1 cellular context compared by ENCODE assay signal in the genomic region with DNA sequence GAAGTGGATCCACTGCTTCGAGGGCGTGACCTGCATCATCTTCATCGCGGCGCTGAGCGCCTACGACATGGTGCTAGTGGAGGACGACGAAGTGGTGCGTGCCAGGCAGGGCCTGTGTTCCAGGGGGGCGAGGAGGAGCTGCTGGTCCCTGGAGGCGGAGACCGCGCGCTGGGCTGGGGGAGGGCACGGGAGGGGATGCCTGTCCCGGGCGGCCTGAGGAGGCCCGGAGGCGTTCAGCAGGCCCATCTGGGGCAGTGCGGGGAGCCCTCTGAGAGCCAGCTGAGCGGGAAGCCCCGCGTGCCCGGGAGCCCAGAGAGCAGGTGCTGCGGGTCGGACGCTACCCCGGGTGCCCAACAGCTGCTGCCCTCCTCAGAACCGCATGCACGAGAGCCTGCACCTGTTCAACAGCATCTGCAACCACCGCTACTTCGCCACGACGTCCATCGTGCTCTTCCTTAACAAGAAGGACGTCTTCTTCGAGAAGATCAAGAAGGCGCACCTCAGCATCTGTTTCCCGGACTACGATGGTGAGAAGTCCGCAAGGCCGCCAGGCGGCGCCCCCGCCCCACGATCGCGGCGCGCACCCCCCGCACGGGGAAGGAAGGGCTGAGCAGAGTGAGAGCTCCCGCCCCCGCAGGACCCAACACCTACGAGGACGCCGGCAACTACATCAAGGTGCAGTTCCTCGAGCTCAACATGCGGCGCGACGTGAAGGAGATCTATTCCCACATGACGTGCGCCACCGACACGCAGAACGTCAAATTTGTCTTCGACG.
TF ChIP-seq lines count a peak whose summit lies in the region.

No MANE protein-coding gene starts in this region.

TF ChIP-seq in HepG2, 621 proteins besides CTCF, POLR2A, EP300 and RAD21 (continued from another document and continues in another):
- TF ChIP-seq, protein P1, sequence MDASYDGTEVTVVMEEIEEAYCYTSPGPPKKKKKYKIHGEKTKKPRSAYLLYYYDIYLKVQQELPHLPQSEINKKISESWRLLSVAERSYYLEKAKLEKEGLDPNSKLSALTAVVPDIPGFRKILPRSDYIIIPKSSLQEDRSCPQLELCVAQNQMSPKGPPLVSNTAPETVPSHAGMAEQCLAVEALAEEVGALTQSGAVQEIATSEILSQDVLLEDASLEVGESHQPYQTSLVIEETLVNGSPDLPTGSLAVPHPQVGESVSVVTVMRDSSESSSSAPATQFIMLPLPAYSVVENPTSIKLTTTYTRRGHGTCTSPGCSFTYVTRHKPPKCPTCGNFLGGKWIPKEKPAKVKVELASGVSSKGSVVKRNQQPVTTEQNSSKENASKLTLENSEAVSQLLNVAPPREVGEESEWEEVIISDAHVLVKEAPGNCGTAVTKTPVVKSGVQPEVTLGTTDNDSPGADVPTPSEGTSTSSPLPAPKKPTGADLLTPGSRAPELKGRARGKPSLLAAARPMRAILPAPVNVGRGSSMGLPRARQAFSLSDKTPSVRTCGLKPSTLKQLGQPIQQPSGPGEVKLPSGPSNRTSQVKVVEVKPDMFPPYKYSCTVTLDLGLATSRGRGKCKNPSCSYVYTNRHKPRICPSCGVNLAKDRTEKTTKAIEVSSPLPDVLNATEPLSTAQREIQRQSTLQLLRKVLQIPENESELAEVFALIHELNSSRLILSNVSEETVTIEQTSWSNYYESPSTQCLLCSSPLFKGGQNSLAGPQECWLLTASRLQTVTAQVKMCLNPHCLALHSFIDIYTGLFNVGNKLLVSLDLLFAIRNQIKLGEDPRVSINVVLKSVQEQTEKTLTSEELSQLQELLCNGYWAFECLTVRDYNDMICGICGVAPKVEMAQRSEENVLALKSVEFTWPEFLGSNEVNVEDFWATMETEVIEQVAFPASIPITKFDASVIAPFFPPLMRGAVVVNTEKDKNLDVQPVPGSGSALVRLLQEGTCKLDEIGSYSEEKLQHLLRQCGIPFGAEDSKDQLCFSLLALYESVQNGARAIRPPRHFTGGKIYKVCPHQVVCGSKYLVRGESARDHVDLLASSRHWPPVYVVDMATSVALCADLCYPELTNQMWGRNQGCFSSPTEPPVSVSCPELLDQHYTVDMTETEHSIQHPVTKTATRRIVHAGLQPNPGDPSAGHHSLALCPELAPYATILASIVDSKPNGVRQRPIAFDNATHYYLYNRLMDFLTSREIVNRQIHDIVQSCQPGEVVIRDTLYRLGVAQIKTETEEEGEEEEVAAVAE (CRISPR knock-in tag; IDR thresholded peaks at IDR 0.05; ENCODE audit: borderline replicate concordance), result 0 out of 2 replicates have a peak, but pooled peaks have one; percentile 29
- TF ChIP-seq TCF7L2 (IDR thresholded peaks at IDR 0.05; ENCODE audit: low read depth, low read length), result no peak
- TF ChIP-seq CBFB (CRISPR knock-in tag; IDR thresholded peaks at IDR 0.05), result peak; percentile 67; the same call in 1 of the 2 replicates
- TF ChIP-seq PATZ1 (CRISPR knock-in tag; IDR thresholded peaks at IDR 0.05), result peak; percentile 95
- peak; percentile 48; the same call in 1 of the 2 replicates for TF ChIP-seq ZNF746 (CRISPR knock-in tag; IDR thresholded peaks at IDR 0.05)
- TF ChIP-seq ZNF20 (CRISPR knock-in tag; IDR thresholded peaks at IDR 0.05), result no peak
- peak; percentile 66 for TF ChIP-seq ISL2 (CRISPR knock-in tag; IDR thresholded peaks at IDR 0.05)
- 0 out of 2 replicates have a peak, but pooled peaks have one; percentile 25 for TF ChIP-seq KLF6 (CRISPR knock-in tag; IDR thresholded peaks at IDR 0.05)
- peak; percentile 85; the same call in 1 of the 2 replicates for TF ChIP-seq ZNF383 (CRISPR knock-in tag; IDR thresholded peaks at IDR 0.05; ENCODE audit: borderline replicate concordance)
- peak; percentile 29; the same call in 1 of the 2 replicates for TF ChIP-seq MTA1 (CRISPR knock-in tag; IDR thresholded peaks at IDR 0.05; ENCODE audit: borderline replicate concordance)
- peak; percentile 76; the same call in 1 of the 2 replicates for TF ChIP-seq TSC22D2 (CRISPR knock-in tag; IDR thresholded peaks at IDR 0.05; ENCODE audit: borderline replicate concordance)
- TF ChIP-seq ZNF263 (CRISPR knock-in tag; IDR thresholded peaks at IDR 0.05), result 0 out of 2 replicates have a peak, but pooled peaks have one; percentile 36
- no peak for TF ChIP-seq ARID4A (CRISPR knock-in tag; IDR thresholded peaks at IDR 0.05; ENCODE audit: borderline replicate concordance)
- TF ChIP-seq MIER3 (CRISPR knock-in tag; IDR thresholded peaks at IDR 0.05; ENCODE audit: borderline replicate concordance), result 0 out of 2 replicates have a peak, but pooled peaks have one; percentile 29
- peak; percentile 57; the same call in 1 of the 2 replicates for TF ChIP-seq TFDP1 (CRISPR knock-in tag; IDR thresholded peaks at IDR 0.05; ENCODE audit: borderline replicate concordance)
- TF ChIP-seq NR1H2 (CRISPR knock-in tag; IDR thresholded peaks at IDR 0.05; ENCODE audit: borderline replicate concordance, low read depth), result no peak
- TF ChIP-seq ZBTB7A (CRISPR knock-in tag; IDR thresholded peaks at IDR 0.05), result 0 out of 2 replicates have a peak, but pooled peaks have one; percentile 27
- peak; percentile 38; the same call in 1 of the 2 replicates for TF ChIP-seq RNF2 (conservative IDR thresholded peaks at IDR 0.05; ENCODE audit: low read depth)
- 0 out of 2 replicates have a peak, but pooled peaks have one; percentile 66 for TF ChIP-seq ZNF225 (CRISPR knock-in tag; IDR thresholded peaks at IDR 0.05)
- TF ChIP-seq, protein P2, sequence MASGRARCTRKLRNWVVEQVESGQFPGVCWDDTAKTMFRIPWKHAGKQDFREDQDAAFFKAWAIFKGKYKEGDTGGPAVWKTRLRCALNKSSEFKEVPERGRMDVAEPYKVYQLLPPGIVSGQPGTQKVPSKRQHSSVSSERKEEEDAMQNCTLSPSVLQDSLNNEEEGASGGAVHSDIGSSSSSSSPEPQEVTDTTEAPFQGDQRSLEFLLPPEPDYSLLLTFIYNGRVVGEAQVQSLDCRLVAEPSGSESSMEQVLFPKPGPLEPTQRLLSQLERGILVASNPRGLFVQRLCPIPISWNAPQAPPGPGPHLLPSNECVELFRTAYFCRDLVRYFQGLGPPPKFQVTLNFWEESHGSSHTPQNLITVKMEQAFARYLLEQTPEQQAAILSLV (CRISPR knock-in tag; IDR thresholded peaks at IDR 0.05; ENCODE audit: borderline replicate concordance), result peak; percentile 49; the same call in 1 of the 2 replicates
- peak; percentile 58; the same call in 1 of the 2 replicates for TF ChIP-seq FOXO1 (CRISPR knock-in tag; IDR thresholded peaks at IDR 0.05)
- peak; percentile 88 for TF ChIP-seq KDM2A (CRISPR knock-in tag; IDR thresholded peaks at IDR 0.05; ENCODE audit: borderline replicate concordance, low read depth)
- TF ChIP-seq WIZ (CRISPR knock-in tag; IDR thresholded peaks at IDR 0.05), result 0 out of 2 replicates have a peak, but pooled peaks have one; percentile 16
- TF ChIP-seq MED1 (CRISPR knock-in tag; IDR thresholded peaks at IDR 0.05), result peak; percentile 59
- TF ChIP-seq ATF2 (CRISPR knock-in tag; IDR thresholded peaks at IDR 0.05), result peak; percentile 39; the same call in 1 of the 2 replicates
- TF ChIP-seq ZNF614 (CRISPR knock-in tag; IDR thresholded peaks at IDR 0.05; ENCODE audit: borderline replicate concordance), result 0 out of 2 replicates have a peak, but pooled peaks have one; percentile 34
- 0 out of 2 replicates have a peak, but pooled peaks have one; percentile 45 for TF ChIP-seq ATF7-NPFF (CRISPR knock-in tag; IDR thresholded peaks at IDR 0.05; ENCODE audit: low read depth)
- TF ChIP-seq ARNTL (CRISPR knock-in tag; IDR thresholded peaks at IDR 0.05), result peak; percentile 61; the same call in 1 of the 2 replicates
- TF ChIP-seq, protein P3, sequence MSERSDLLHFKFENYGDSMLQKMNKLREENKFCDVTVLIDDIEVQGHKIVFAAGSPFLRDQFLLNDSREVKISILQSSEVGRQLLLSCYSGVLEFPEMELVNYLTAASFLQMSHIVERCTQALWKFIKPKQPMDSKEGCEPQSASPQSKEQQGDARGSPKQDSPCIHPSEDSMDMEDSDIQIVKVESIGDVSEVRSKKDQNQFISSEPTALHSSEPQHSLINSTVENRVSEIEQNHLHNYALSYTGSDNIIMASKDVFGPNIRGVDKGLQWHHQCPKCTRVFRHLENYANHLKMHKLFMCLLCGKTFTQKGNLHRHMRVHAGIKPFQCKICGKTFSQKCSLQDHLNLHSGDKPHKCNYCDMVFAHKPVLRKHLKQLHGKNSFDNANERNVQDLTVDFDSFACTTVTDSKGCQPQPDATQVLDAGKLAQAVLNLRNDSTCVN (CRISPR knock-in tag; IDR thresholded peaks at IDR 0.05; ENCODE audit: borderline replicate concordance), result peak; percentile 56; the same call in 1 of the 2 replicates
- TF ChIP-seq SRY (CRISPR knock-in tag; IDR thresholded peaks at IDR 0.05), result 0 out of 2 replicates have a peak, but pooled peaks have one; percentile 24
- peak; percentile 77 for TF ChIP-seq ZBTB21 (CRISPR knock-in tag; IDR thresholded peaks at IDR 0.05)
- no peak for TF ChIP-seq SRF (IDR thresholded peaks at IDR 0.05; ENCODE audit: low read depth, low read length)
- peak; percentile 55 for TF ChIP-seq HDAC1 (CRISPR knock-in tag; IDR thresholded peaks at IDR 0.05)
- TF ChIP-seq ATF3 (CRISPR knock-in tag; IDR thresholded peaks at IDR 0.05), result 0 out of 2 replicates have a peak, but pooled peaks have one; percentile 33
- no peak for TF ChIP-seq RORA (CRISPR knock-in tag; IDR thresholded peaks at IDR 0.05)
- 0 out of 2 replicates have a peak, but pooled peaks have one; percentile 8 for TF ChIP-seq HOMEZ (CRISPR knock-in tag; IDR thresholded peaks at IDR 0.05; ENCODE audit: low read depth)
- TF ChIP-seq KDM4B (CRISPR knock-in tag; IDR thresholded peaks at IDR 0.05), result 0 out of 2 replicates have a peak, but pooled peaks have one; percentile 43
